8 cellular contexts compared by ENCODE assay signal in the genomic region with DNA sequence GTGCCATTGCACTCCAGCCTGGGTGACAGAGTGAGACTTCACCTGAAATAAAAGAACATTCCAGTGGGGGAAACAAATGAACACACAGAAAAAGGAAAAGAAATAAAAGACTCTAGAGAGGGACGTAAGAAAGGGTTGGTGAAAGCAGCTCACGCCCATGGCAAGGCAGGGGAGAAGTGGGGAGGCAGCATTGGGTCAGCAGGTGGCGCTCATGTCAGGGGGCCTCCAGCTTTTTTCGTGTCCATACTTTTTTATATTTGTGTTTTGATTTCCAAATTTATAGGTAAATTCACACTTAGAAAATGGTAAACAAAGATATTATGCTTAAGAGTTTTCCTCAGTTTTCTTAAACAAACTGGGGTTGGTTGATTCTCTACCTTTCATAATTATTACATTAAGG. TPM values are rescaled to one million over a fixed set of nuclear protein-coding genes. Genes with fewer than 3 reads are reported as not detected.
DNase-seq lines count a peak whose midpoint lies in the region; ATAC-seq and TF ChIP-seq lines count a peak whose summit lies in the region.

No MANE protein-coding gene starts in this region.

- no peaks in the 10 kb centered on the region for H3K9me3 ChIP-seq in Karpas-422 (ENCODE audit: low read length)
- H3K9me3 ChIP-seq in esophagus squamous epithelium, result no peaks in the 10 kb centered on the region

- no peaks in the 10 kb centered on the region for H3K9me3 Mint-ChIP-seq in activated CD4-positive, alpha-beta memory T cell treated with anti-CD3 and anti-CD28 coated beads, Interleukin-2, amount 10 ng/mL, durations not matched to agents 7 days and 5 days

- no peak overlapping the region for H3K27ac Mint-ChIP-seq in activated CD4-positive, alpha-beta memory T cell treated with anti-CD3 and anti-CD28 coated beads, Interleukin-2, amount 10 ng/mL, durations not matched to agents 7 days and 5 days

- H3K4me2 ChIP-seq in Karpas-422 (ENCODE audit: low read depth, low read length, poor library complexity, severe bottlenecking), result no peak overlapping the region

- no peaks in the 10 kb centered on the region for H4K20me1 ChIP-seq in Karpas-422 (ENCODE audit: insufficient read depth, low read depth, low read length)

- no peaks in the 10 kb centered on the region for H3K4me1 Mint-ChIP-seq in activated CD4-positive, alpha-beta memory T cell treated with anti-CD3 and anti-CD28 coated beads, Interleukin-2, amount 10 ng/mL, durations not matched to agents 7 days and 5 days

- no peaks in the 10 kb centered on the region for H3K4me1 ChIP-seq in Karpas-422 (ENCODE audit: low read length)
- H3K4me1 ChIP-seq in esophagus squamous epithelium, result no peaks in the 10 kb centered on the region

- no peaks in the 10 kb centered on the region for H3K27me3 Mint-ChIP-seq in activated CD4-positive, alpha-beta memory T cell treated with anti-CD3 and anti-CD28 coated beads, Interleukin-2, amount 10 ng/mL, durations not matched to agents 7 days and 5 days

- H3K79me2 ChIP-seq in Karpas-422 (ENCODE audit: low read length), result no peaks in the 10 kb centered on the region

- H2AFZ ChIP-seq in Karpas-422 (ENCODE audit: low read length), result no peak overlapping the region

- no peak for TF ChIP-seq POLR2A in esophagus squamous epithelium (IDR thresholded peaks at IDR 0.05)

- CTCF ChIA-PET in activated CD4-positive, alpha-beta memory T cell treated with anti-CD3 and anti-CD28 coated beads, Interleukin-2, amount 10 ng/mL, durations not matched to agents 7 days and 5 days (lab: Charles Lee), result interaction anchor here (0.9 to 4.4 kb wide), 11 partner anchors 8 to 382 kb away, joined by 3 to 33 read pairs (median 3); a partner anchor contains a TSS

- H3K36me3 ChIP-seq in Karpas-422 (ENCODE audit: insufficient read depth, low read length) (peaks cover 9% of the 10 kb centered on the region; the same call in 1 of the 2 replicates), esophagus squamous epithelium (peaks cover 14 to 100% (median 55%) of the 10 kb centered on the region in 3 donors)

- H3K4me3 ChIP-seq in Karpas-422 (ENCODE audit: low read length) (no peak overlapping the region), esophagus squamous epithelium (no peak overlapping the region)

- DNase-seq in CMK (ENCODE audit: low read depth) (peak; percentile 17), Karpas-422 (peak; percentile 47), esophagus squamous epithelium (lab: John Stamatoyannopoulos, UW) (no peak), retina (peak; percentile 21), NCI-H2029 treated with DMSO at 0.1 percent for 48 hours (lab: John Stamatoyannopoulos, UW) (no peak)
- DNase-seq in activated CD4-positive, alpha-beta memory T cell treated with anti-CD3 and anti-CD28 coated beads, Interleukin-2, amount 10 ng/mL, durations not matched to agents 7 days and 5 days, result peak; percentile 43

- H3K9me2 ChIP-seq in Karpas-422 (replicated peaks; ENCODE audit: insufficient read depth, low read length), result no peaks in the 10 kb centered on the region

- H3K4me3 Mint-ChIP-seq in activated CD4-positive, alpha-beta memory T cell treated with anti-CD3 and anti-CD28 coated beads, Interleukin-2, amount 10 ng/mL, durations not matched to agents 7 days and 5 days, result no peak overlapping the region

- 70 to 71% methylated on average over 4 of the region's 4 CpGs for WGBS in esophagus squamous epithelium, 2 donors

- TF ChIP-seq CTCF in esophagus squamous epithelium (IDR thresholded peaks at IDR 0.05), result peak; percentile 31 to 66 (median 41)

- H3K27me3 ChIP-seq in Karpas-422 (ENCODE audit: low read length), result no peaks in the 10 kb centered on the region
- H3K27me3 ChIP-seq in esophagus squamous epithelium, result no peaks in the 10 kb centered on the region

- H3K27ac ChIP-seq in Karpas-422 (ENCODE audit: low read length) (no peak overlapping the region), esophagus squamous epithelium (peak overlapping the region in 1 of 4 donors; percentile 21)

- ATAC-seq in HG02884 (IDR thresholded peaks at IDR 0.05; ENCODE audit: unreplicated experiment), result no peak
- no peak for ATAC-seq in GM19463 (IDR thresholded peaks at IDR 0.05; ENCODE audit: unreplicated experiment)

- POLR2A ChIA-PET in activated CD4-positive, alpha-beta memory T cell treated with anti-CD3 and anti-CD28 coated beads, Interleukin-2, amount 10 ng/mL, durations not matched to agents 7 days and 5 days (lab: Charles Lee), result interaction anchor here (1.5 kb wide), 1 partner anchor 151 kb away, joined by 3 read pairs; no protein-coding TSS in a partner anchor

- H3K9ac ChIP-seq in Karpas-422 (ENCODE audit: low read length), result no peak overlapping the region

- intact Hi-C loops in esophagus squamous epithelium (cut with DNase I), result no loop called here

- peaks cover 50% of the 10 kb centered on the region for H3K36me3 Mint-ChIP-seq in activated CD4-positive, alpha-beta memory T cell treated with anti-CD3 and anti-CD28 coated beads, Interleukin-2, amount 10 ng/mL, durations not matched to agents 7 days and 5 days (ENCODE audit: low read depth)

RNA-seq across cellular contexts. Expression of a gene that starts 45.5 kb away (rescaled TPM):
- total RNA-seq in Karpas-422 (2014; rRNA removed; shearing (Covaris generic); ENCODE audit: low replicate concordance), result 30.9 and 36.2 TPM in 2 replicates
- total RNA-seq in activated CD4-positive, alpha-beta memory T cell treated with anti-CD3 and anti-CD28 coated beads, Interleukin-2, amount 10 ng/mL, durations not matched to agents 7 days and 5 days, result 10 to 100 TPM; 28.1 to 31.4 TPM
- total RNA-seq in esophagus squamous epithelium, result 100 to 1,000 TPM in 1 of 4 donors, 10 to 100 TPM in 3; 42.5 to 103 (median 59.8) TPM

Comparison
In these comparisons a context has a peak if more than half of its experiments do, and no peak if none do; other contexts are left out.
1. DNase-seq: peak in CMK (single experiment), Karpas-422 (single experiment), activated CD4-positive, alpha-beta memory T cell treated with anti-CD3 and anti-CD28 coated beads, Interleukin-2, amount 10 ng/mL, durations not matched to agents 7 days and 5 days (single experiment) and retina (single experiment); none in esophagus squamous epithelium (single experiment) and NCI-H2029 treated with DMSO at 0.1 percent for 48 hours (single experiment).